In the genomic region with DNA sequence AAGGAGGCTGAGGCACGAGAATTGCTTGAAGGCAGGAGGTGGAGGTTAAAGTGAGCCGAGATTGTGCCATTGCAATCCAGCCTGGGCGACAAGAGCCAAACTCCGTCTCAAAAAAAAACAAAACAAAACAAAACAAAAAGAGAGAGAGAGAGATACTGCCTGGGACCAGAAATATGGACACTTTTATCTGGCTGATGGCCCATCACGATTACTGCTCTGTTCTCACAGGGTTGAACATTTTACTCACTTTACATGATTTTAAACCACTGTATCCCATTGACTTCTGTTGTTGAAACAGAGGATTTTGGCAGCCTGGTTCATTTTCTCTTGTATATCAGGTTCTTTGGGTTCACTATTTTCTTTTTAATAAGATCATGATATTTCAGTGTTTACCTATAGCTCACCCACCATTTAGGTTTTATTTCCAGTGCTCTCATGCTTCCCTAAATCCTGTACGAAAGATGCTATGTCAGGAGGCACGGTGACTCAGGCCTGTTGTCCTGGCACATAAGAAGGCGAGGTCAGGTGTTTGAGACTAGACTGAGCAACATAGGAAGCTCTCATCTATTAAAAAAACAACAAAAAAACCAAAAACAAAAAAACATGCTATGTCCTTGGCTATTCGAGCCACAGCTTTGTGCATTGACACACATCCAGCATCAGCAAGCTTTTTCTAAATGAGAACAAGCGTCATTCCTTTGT, we compare ENCODE assay signal across 14 cellular contexts. TPM values are rescaled to one million over a fixed set of nuclear protein-coding genes. Genes with fewer than 3 reads are reported as not detected.
DNase-seq lines count a peak whose midpoint lies in the region; ATAC-seq and TF ChIP-seq lines count a peak whose summit lies in the region.
"Had no signal": no experiment of that assay in that cellular context is flagged by ENCODE, and none has a peak within 500 bp of the region (broad histone marks: within the 10 kb centered on the region; RNA-seq: fewer than 3 reads in every experiment).

No MANE protein-coding gene starts in this region.

- CTCF ChIA-PET in activated CD8-positive, alpha-beta memory T cell treated with anti-CD3 and anti-CD28 coated beads, Interleukin-2, amount 10 ng/mL, durations not matched to agents 7 days and 5 days (lab: Charles Lee), result interaction anchor here (0.7 to 2.3 kb wide), 6 partner anchors 14 to 396 kb away, joined by 3 to 9 read pairs (median 4); no protein-coding TSS in a partner anchor
- CTCF ChIA-PET in mammary epithelial cell (lab: Charles Lee; ENCODE audit: low non-redundant PET), result no interaction called here
- CTCF ChIA-PET in Caco-2 (lab: Charles Lee), result no interaction called here

- H3K27me3 ChIP-seq in mammary epithelial cell (ENCODE audit: insufficient read depth, low read length) (no peaks in the 10 kb centered on the region), Caco-2 (replicated peaks; ENCODE audit: control insufficient read depth, insufficient read depth, low read length) (no peaks in the 10 kb centered on the region), brain microvascular endothelial cell (replicated peaks) (no peaks in the 10 kb centered on the region), upper lobe of right lung (no peaks in the 10 kb centered on the region)
- H3K27me3 ChIP-seq: MG63, neutrophil, Peyer's patch, upper lobe of left lung had no signal

- no peak overlapping the region for H3K4me2 ChIP-seq in mammary epithelial cell (ENCODE audit: insufficient read depth, low read depth, low read length)

- H3K9ac ChIP-seq in mammary epithelial cell (ENCODE audit: insufficient read depth, low read length), result no peak overlapping the region

- no peak overlapping the region for H3K27ac Mint-ChIP-seq in activated CD8-positive, alpha-beta memory T cell treated with anti-CD3 and anti-CD28 coated beads, Interleukin-2, amount 10 ng/mL, durations not matched to agents 7 days and 5 days
- no peak overlapping the region for H3K27ac Mint-ChIP-seq in stimulated activated naive CD8-positive, alpha-beta T cell treated with anti-CD3 and anti-CD28 coated beads, Interleukin-15, Interleukin-2, amounts not matched to agents 100 ng/mL and 50 ng/mL, for 24 hours
- no peak overlapping the region for H3K27ac Mint-ChIP-seq in Caco-2 (ENCODE audit: unreplicated experiment)

- H2AFZ ChIP-seq in mammary epithelial cell (ENCODE audit: low read depth, low read length), result no peak overlapping the region

- H3K9me3 Mint-ChIP-seq in activated CD8-positive, alpha-beta memory T cell treated with anti-CD3 and anti-CD28 coated beads, Interleukin-2, amount 10 ng/mL, durations not matched to agents 7 days and 5 days (ENCODE audit: low read depth), result no peaks in the 10 kb centered on the region
- H3K9me3 Mint-ChIP-seq in stimulated activated naive CD8-positive, alpha-beta T cell treated with anti-CD3 and anti-CD28 coated beads, Interleukin-15, Interleukin-2, amounts not matched to agents 100 ng/mL and 50 ng/mL, for 24 hours, result no peaks in the 10 kb centered on the region
- H3K9me3 Mint-ChIP-seq in Caco-2 (ENCODE audit: unreplicated experiment), result no peaks in the 10 kb centered on the region

- H3K79me2 ChIP-seq in mammary epithelial cell (ENCODE audit: insufficient read depth, low read length), result no peaks in the 10 kb centered on the region

- no peaks in the 10 kb centered on the region for H4K20me1 ChIP-seq in mammary epithelial cell (ENCODE audit: insufficient read depth, low read length)

- no peak for TF ChIP-seq CTCF in mammary epithelial cell (conservative IDR thresholded peaks at IDR 0.05 in 1 of 2, IDR thresholded peaks at IDR 0.05 in 1 of 2; ENCODE audit: extremely low read depth in 1 of 2, insufficient read depth in 1 of 2, low read depth in 1 of 2, low read length in 2 of 2)
- no peak for TF ChIP-seq CTCF in Caco-2 (IDR thresholded peaks at IDR 0.05; ENCODE audit: insufficient read depth in 1 of 2, low read depth in 1 of 2, low read length in 1 of 2, severe bottlenecking in 1 of 2, unreplicated experiment in 1 of 2)
- TF ChIP-seq CTCF in brain microvascular endothelial cell (IDR thresholded peaks at IDR 0.05; ENCODE audit: low read depth, low read length, missing control alignments), result no peak
- no peak for TF ChIP-seq CTCF in upper lobe of right lung (IDR thresholded peaks at IDR 0.05)

- dilution Hi-C loops in mammary epithelial cell (cut with HindIII; ENCODE audit: low sequenced_read_pairs), result no loop called here

- in situ Hi-C loops in mammary epithelial cell (cut with MboI; ENCODE audit: low sequenced_read_pairs in 2 of 2), result no loop called here
- in situ Hi-C loops in brain microvascular endothelial cell (cut with HindIII; ENCODE audit: low pct_ligation_motif_present, low sequenced_read_pairs), result no loop called here

- 87% methylated on average over 9 of the region's 10 CpGs for WGBS in mammary epithelial cell (ENCODE audit: low coverage, missing lambda C conversion rate)

- no peak overlapping the region for H3K4me3 Mint-ChIP-seq in activated CD8-positive, alpha-beta memory T cell treated with anti-CD3 and anti-CD28 coated beads, Interleukin-2, amount 10 ng/mL, durations not matched to agents 7 days and 5 days
- H3K4me3 Mint-ChIP-seq in stimulated activated naive CD8-positive, alpha-beta T cell treated with anti-CD3 and anti-CD28 coated beads, Interleukin-15, Interleukin-2, amounts not matched to agents 100 ng/mL and 50 ng/mL, for 24 hours, result peak overlapping the region; percentile 3
- no peak overlapping the region for H3K4me3 Mint-ChIP-seq in Caco-2 (ENCODE audit: unreplicated experiment)

- H3K36me3 ChIP-seq in mammary epithelial cell (ENCODE audit: insufficient read depth, low read length), result no peaks in the 10 kb centered on the region
- no peaks in the 10 kb centered on the region for H3K36me3 ChIP-seq in Caco-2 (ENCODE audit: control insufficient read depth, insufficient read depth, low read length)
- no peaks in the 10 kb centered on the region for H3K36me3 ChIP-seq in brain microvascular endothelial cell (replicated peaks)
- H3K36me3 ChIP-seq in upper lobe of right lung, result no peaks in the 10 kb centered on the region
- H3K36me3 ChIP-seq: MG63, neutrophil, Peyer's patch, upper lobe of left lung had no signal

- H3K27ac ChIP-seq in mammary epithelial cell (ENCODE audit: insufficient read depth, low read depth, low read length), result no peak overlapping the region
- no peak overlapping the region for H3K27ac ChIP-seq in brain microvascular endothelial cell
- no peak overlapping the region for H3K27ac ChIP-seq in upper lobe of right lung
- H3K27ac ChIP-seq: neutrophil, upper lobe of left lung had no signal

- H3K4me3 ChIP-seq in mammary epithelial cell (replicated peaks in 1 of 3; ENCODE audit: insufficient read depth in 1 of 3, low read depth in 2 of 3, low read length in 3 of 3) (no peak overlapping the region), Caco-2 (ENCODE audit: low read depth, low read length) (no peak overlapping the region), brain microvascular endothelial cell (ENCODE audit: low read depth, low read length) (no peak overlapping the region), upper lobe of right lung (no peak overlapping the region)
- H3K4me3 ChIP-seq: MG63, upper lobe of left lung had no signal

- peaks cover 21% of the 10 kb centered on the region for H3K4me1 Mint-ChIP-seq in activated CD8-positive, alpha-beta memory T cell treated with anti-CD3 and anti-CD28 coated beads, Interleukin-2, amount 10 ng/mL, durations not matched to agents 7 days and 5 days
- peaks cover 18% of the 10 kb centered on the region for H3K4me1 Mint-ChIP-seq in stimulated activated naive CD8-positive, alpha-beta T cell treated with anti-CD3 and anti-CD28 coated beads, Interleukin-15, Interleukin-2, amounts not matched to agents 100 ng/mL and 50 ng/mL, for 24 hours (ENCODE audit: low read depth)
- no peaks in the 10 kb centered on the region for H3K4me1 Mint-ChIP-seq in Caco-2 (ENCODE audit: low read depth, unreplicated experiment)

- POLR2A ChIA-PET in Caco-2 (lab: Charles Lee), result no interaction called here

- no peaks in the 10 kb centered on the region for H3K4me1 ChIP-seq in mammary epithelial cell (ENCODE audit: insufficient read depth, low read length)
- no peaks in the 10 kb centered on the region for H3K4me1 ChIP-seq in Caco-2
- no peaks in the 10 kb centered on the region for H3K4me1 ChIP-seq in upper lobe of right lung
- H3K4me1 ChIP-seq: Peyer's patch, upper lobe of left lung had no signal

- peaks cover 61% of the 10 kb centered on the region for H3K27me3 Mint-ChIP-seq in activated CD8-positive, alpha-beta memory T cell treated with anti-CD3 and anti-CD28 coated beads, Interleukin-2, amount 10 ng/mL, durations not matched to agents 7 days and 5 days
- peaks cover 8% of the 10 kb centered on the region for H3K27me3 Mint-ChIP-seq in stimulated activated naive CD8-positive, alpha-beta T cell treated with anti-CD3 and anti-CD28 coated beads, Interleukin-15, Interleukin-2, amounts not matched to agents 100 ng/mL and 50 ng/mL, for 24 hours
- no peaks in the 10 kb centered on the region for H3K27me3 Mint-ChIP-seq in Caco-2 (ENCODE audit: insufficient read depth, unreplicated experiment)

- no peaks in the 10 kb centered on the region for H3K9me3 ChIP-seq in mammary epithelial cell (replicated peaks; ENCODE audit: insufficient read depth, low read length)
- H3K9me3 ChIP-seq in Caco-2, result no peaks in the 10 kb centered on the region
- H3K9me3 ChIP-seq in upper lobe of right lung, result no peaks in the 10 kb centered on the region
- H3K9me3 ChIP-seq: MG63, neutrophil, Peyer's patch, upper lobe of left lung had no signal

- intact Hi-C loops in mammary epithelial cell (cut with micrococcal nuclease) (no loop called here), Caco-2 (cut with micrococcal nuclease; ENCODE audit: unreplicated experiment) (no loop called here), upper lobe of right lung (cut with DNase I) (no loop called here)

- DNase-seq in activated CD8-positive, alpha-beta memory T cell treated with anti-CD3 and anti-CD28 coated beads, Interleukin-2, amount 10 ng/mL, durations not matched to agents 7 days and 5 days, result no peak
- DNase-seq in activated CD8-positive, alpha-beta memory T cell treated with anti-CD3 and anti-CD28 coated beads, Interleukin-2, amount 50 U/mL, for 48 hours, result no peak
- DNase-seq in mammary epithelial cell (peak; percentile 26), Caco-2 (no peak), brain microvascular endothelial cell (no peak), upper lobe of right lung (no peak)
- DNase-seq: DMS 273 treated with DMSO at 0.1 percent for 48 hours, MG63, NCI-H2227 treated with DMSO at 0.1 percent for 48 hours had no signal

- ATAC-seq in activated CD8-positive, alpha-beta memory T cell treated with anti-CD3 and anti-CD28 coated beads, Interleukin-2, amount 10 ng/mL, durations not matched to agents 7 days and 5 days, result peak; percentile 24
- ATAC-seq in HG03103 (IDR thresholded peaks at IDR 0.05; ENCODE audit: low read depth, unreplicated experiment) (peak; percentile 22), upper lobe of right lung (no peak)

- BruUV-seq in mammary epithelial cell (replicated peaks; lab: Mats Ljungman, UMichigan) (no TSS peak), Caco-2 (replicated peaks; lab: Mats Ljungman, UMichigan) (no TSS peak)

- no peaks in the 10 kb centered on the region for H3K36me3 Mint-ChIP-seq in activated CD8-positive, alpha-beta memory T cell treated with anti-CD3 and anti-CD28 coated beads, Interleukin-2, amount 10 ng/mL, durations not matched to agents 7 days and 5 days
- no peaks in the 10 kb centered on the region for H3K36me3 Mint-ChIP-seq in stimulated activated naive CD8-positive, alpha-beta T cell treated with anti-CD3 and anti-CD28 coated beads, Interleukin-15, Interleukin-2, amounts not matched to agents 100 ng/mL and 50 ng/mL, for 24 hours (ENCODE audit: low read depth)
- no peaks in the 10 kb centered on the region for H3K36me3 Mint-ChIP-seq in Caco-2 (ENCODE audit: insufficient read depth, unreplicated experiment)

RNA-seq across cellular contexts. Expression of a gene that starts 34.5 kb away (rescaled TPM):
- 10 to 100 TPM; 20.6 to 24.6 TPM for total RNA-seq in activated CD8-positive, alpha-beta memory T cell treated with anti-CD3 and anti-CD28 coated beads, Interleukin-2, amount 10 ng/mL, durations not matched to agents 7 days and 5 days
- total RNA-seq in mammary epithelial cell, result 10 to 100 TPM; 25.3 to 39.3 TPM
- 3.7 TPM for polyA plus RNA-seq in mammary epithelial cell
- polyA minus RNA-seq in mammary epithelial cell, result 77.1 TPM
- 48.6 and 51.1 TPM in 2 replicates for total RNA-seq in Caco-2 (2022)
- total RNA-seq in upper lobe of right lung, result 60.2 TPM
